Comparison of ENCODE assay signal across 8 cellular contexts in genomic region chr20:33719989-33720709, GRCh38. TPM values are rescaled to one million over a fixed set of nuclear protein-coding genes. Genes with fewer than 3 reads are reported as not detected.
DNase-seq lines count a peak whose midpoint lies in the region; ATAC-seq, FAIRE-seq and TF ChIP-seq lines count a peak whose summit lies in the region.

TSS of gene PXMP4 (minus strand) at chr20:33720310. CDS start at chr20:33720207, 103 bp downstream.

- H3K36me3 ChIP-seq in SJCRH30 (no peaks in the 10 kb centered on the region), stomach smooth muscle (ENCODE audit: control insufficient read depth in 2 of 2, insufficient read depth in 2 of 2, low read length in 2 of 2) (no peaks in the 10 kb centered on the region)

- peak within 1 kb of the TSS; percentile 75 to 83 for H3K9ac ChIP-seq in stomach smooth muscle (ENCODE audit: low read length in 2 of 2)

- peak; percentile 95 for ATAC-seq in foreskin keratinocyte

- peaks cover 13% of the 10 kb centered on the region for H3K4me1 Mint-ChIP-seq in neural crest cell

- TF ChIP-seq CTCF in foreskin keratinocyte (conservative IDR thresholded peaks at IDR 0.05) (no peak), neural crest cell (conservative IDR thresholded peaks at IDR 0.05) (no peak)

- H3K4me3 ChIP-seq in SJCRH30 (peak within 1 kb of the TSS; percentile 68), stomach smooth muscle (ENCODE audit: low read length in 2 of 2) (peak within 1 kb of the TSS; percentile 88 to 97)

- H3K27ac Mint-ChIP-seq in neural crest cell (ENCODE audit: unreplicated experiment): peak within 1 kb of the TSS; percentile 82

- peak; percentile 88 for FAIRE-seq in H54 (lab: Jason Lieb, UNC)

- H3K27me3 Mint-ChIP-seq in neural crest cell (ENCODE audit: low read depth): no peaks in the 10 kb centered on the region

- H3K27ac ChIP-seq in SJCRH30 (peak within 1 kb of the TSS; percentile 20; the same call in 1 of the 2 replicates), foreskin keratinocyte (no peak within 1 kb of the TSS), stomach smooth muscle (ENCODE audit: low read length) (peak within 1 kb of the TSS; percentile 69)

- no peaks in the 10 kb centered on the region for H3K36me3 Mint-ChIP-seq in neural crest cell (ENCODE audit: low read depth)

- DNase-seq in EL (peak; percentile 97), H54 (ENCODE audit: insufficient read length, low spot score) (peak; percentile 99), M059J (ENCODE audit: low read depth) (peak; percentile 100), SJCRH30 (peak; percentile 98 to 100), foreskin keratinocyte (peak; percentile 94 to 98), neural crest cell (ENCODE audit: low read depth, low spot score) (peak; percentile 62)
- peak; percentile 73 for DNase-seq in activated gamma-delta T cell treated with anti-CD3 and anti-CD28 coated beads, Interleukin-2, amount 50 U/mL, for 16 hours (ENCODE audit: low read depth)

- H3K9me3 Mint-ChIP-seq in neural crest cell: peaks cover 3% of the 10 kb centered on the region

- H3K4me1 ChIP-seq in SJCRH30 (peaks cover 3% of the 10 kb centered on the region; the same call in 1 of the 2 replicates), foreskin keratinocyte (no peaks in the 10 kb centered on the region), stomach smooth muscle (ENCODE audit: control insufficient read depth, insufficient read depth, low read length) (peaks cover 12% of the 10 kb centered on the region)

- H3K4me3 Mint-ChIP-seq in neural crest cell: peak within 1 kb of the TSS; percentile 56

- H3K9me3 ChIP-seq in SJCRH30 (replicated peaks): no peaks in the 10 kb centered on the region
- H3K9me3 ChIP-seq in stomach smooth muscle (ENCODE audit: control insufficient read depth in 2 of 2, low read length in 2 of 2): no peaks in the 10 kb centered on the region

- H3K27me3 ChIP-seq in SJCRH30 (no peaks in the 10 kb centered on the region), foreskin keratinocyte (no peaks in the 10 kb centered on the region), stomach smooth muscle (ENCODE audit: control insufficient read depth in 1 of 2, insufficient read depth in 2 of 2, low read length in 2 of 2) (no peaks in the 10 kb centered on the region)

- TF ChIP-seq POLR2A in H54 (IDR thresholded peaks at IDR 0.05; ENCODE audit: low read depth, low read length): peak; percentile 83

RNA-seq across cellular contexts. Expression of gene PXMP4, which starts in this region (rescaled TPM):
- 15.6 and 18.0 TPM in 2 replicates for total RNA-seq in M059J (2014; rRNA removed; shearing (Covaris generic))
- 7.4 and 8.2 TPM in 2 replicates for total RNA-seq in SJCRH30 (2014; rRNA removed; shearing (Covaris generic))
- total RNA-seq in foreskin keratinocyte (6.1 and 6.7 TPM in 2 replicates), neural crest cell (5.2 and 5.6 TPM in 2 replicates)
- polyA plus RNA-seq in foreskin keratinocyte: 5.9 and 6.2 TPM in 2 replicates
